ENCODE assay signal across 1 cellular context in genomic region chr16:30534368-30535105, GRCh38.
TF ChIP-seq lines count a peak whose summit lies in the region.

ZNF747 (minus strand) TSS chr16:30534858; CDS start chr16:30534679, 179 bp downstream.

TF ChIP-seq in GM12878, 131 proteins besides CTCF, POLR2A, EP300 and RAD21 (continued from another document):
- peak; percentile 99 for TF ChIP-seq IKZF1 (conservative IDR thresholded peaks at IDR 0.05)
- no peak for TF ChIP-seq NKRF (conservative IDR thresholded peaks at IDR 0.05)
- peak; percentile 76; the same call in 1 of the 2 replicates for TF ChIP-seq CREM (IDR thresholded peaks at IDR 0.05; ENCODE audit: low read depth)
- TF ChIP-seq CBX5 (IDR thresholded peaks at IDR 0.05; ENCODE audit: low read depth), result no peak
- no peak for TF ChIP-seq FOXM1 (IDR thresholded peaks at IDR 0.05; ENCODE audit: low read depth, low read length)
- TF ChIP-seq ZNF384 (IDR thresholded peaks at IDR 0.05; ENCODE audit: borderline replicate concordance, low read depth, low read length), result no peak
- peak; percentile 5; the same call in 1 of the 2 replicates for TF ChIP-seq EED (IDR thresholded peaks at IDR 0.05; ENCODE audit: low read depth)
- TF ChIP-seq TAF1 (IDR thresholded peaks at IDR 0.05; ENCODE audit: borderline replicate concordance, low read depth, low read length), result peak; percentile 73; the same call in 1 of the 2 replicates
- no peak for TF ChIP-seq PBX3 (IDR thresholded peaks at IDR 0.05; ENCODE audit: insufficient replicate concordance, low read depth, low read length)
- TF ChIP-seq NFXL1 (IDR thresholded peaks at IDR 0.05; ENCODE audit: borderline replicate concordance), result no peak
- no peak for TF ChIP-seq JUND (IDR thresholded peaks at IDR 0.05; ENCODE audit: low read depth, low read length)
- TF ChIP-seq MYB (IDR thresholded peaks at IDR 0.05; ENCODE audit: borderline replicate concordance, low read depth, low read length), result no peak
- TF ChIP-seq ELK1 (IDR thresholded peaks at IDR 0.05; ENCODE audit: low read depth, low read length), result no peak; the same call in 1 of the 2 replicates
- no peak for TF ChIP-seq TBL1XR1 (IDR thresholded peaks at IDR 0.05; ENCODE audit: low read depth, low read length)
- TF ChIP-seq E2F4 (IDR thresholded peaks at IDR 0.05; ENCODE audit: low read depth, low read length), result no peak
- TF ChIP-seq MEF2B (IDR thresholded peaks at IDR 0.05; ENCODE audit: partially characterized antibody, poor library complexity, severe bottlenecking), result no peak
- no peak for TF ChIP-seq HDAC2 (IDR thresholded peaks at IDR 0.05)
- peak; percentile 36; the same call in 1 of the 2 replicates for TF ChIP-seq NBN (IDR thresholded peaks at IDR 0.05)
- TF ChIP-seq CREB1 (IDR thresholded peaks at IDR 0.05; ENCODE audit: low read depth), result no peak
- no peak; the same call in 1 of the 2 replicates for TF ChIP-seq RB1 (IDR thresholded peaks at IDR 0.05; ENCODE audit: borderline replicate concordance)
- TF ChIP-seq REST (IDR thresholded peaks at IDR 0.05; ENCODE audit: low read depth, low read length), result no peak
- no peak for TF ChIP-seq CHD4 (IDR thresholded peaks at IDR 0.05)
- no peak for TF ChIP-seq SMC3 (IDR thresholded peaks at IDR 0.05; ENCODE audit: borderline replicate concordance, low read length)
- peak; percentile 21; the same call in 1 of the 2 replicates for TF ChIP-seq TCF7 (IDR thresholded peaks at IDR 0.05; ENCODE audit: borderline replicate concordance)
- no peak for TF ChIP-seq ZNF24 (IDR thresholded peaks at IDR 0.05)
- TF ChIP-seq SUZ12 (IDR thresholded peaks at IDR 0.05; ENCODE audit: unreplicated experiment), result no peak
- TF ChIP-seq MYC (IDR thresholded peaks at IDR 0.05; ENCODE audit: insufficient read depth, insufficient read length, insufficient replicate concordance, low read length, severe bottlenecking), result no peak
- TF ChIP-seq MEF2A (IDR thresholded peaks at IDR 0.05; ENCODE audit: insufficient read depth, low read depth, low read length), result 0 out of 2 replicates have a peak, but pooled peaks have one; percentile 25
- TF ChIP-seq BCLAF1 (IDR thresholded peaks at IDR 0.05), result no peak
- peak; percentile 25; the same call in 1 of the 2 replicates for TF ChIP-seq ATF3 (IDR thresholded peaks at IDR 0.05; ENCODE audit: borderline replicate concordance, extremely low read depth, low read depth, low read length)
- peak; percentile 90 for TF ChIP-seq MXI1 (IDR thresholded peaks at IDR 0.05; ENCODE audit: low read depth, low read length)
- 0 out of 2 replicates have a peak, but pooled peaks have one; percentile 41 for TF ChIP-seq IRF3 (IDR thresholded peaks at IDR 0.05)
- TF ChIP-seq PML (IDR thresholded peaks at IDR 0.05; ENCODE audit: low read length), result no peak
- no peak for TF ChIP-seq NFIC (IDR thresholded peaks at IDR 0.05; ENCODE audit: low read depth, low read length)
- TF ChIP-seq CHD2 (IDR thresholded peaks at IDR 0.05; ENCODE audit: borderline replicate concordance, low read depth, low read length), result peak; percentile 75
- no peak for TF ChIP-seq ZZZ3 (IDR thresholded peaks at IDR 0.05; ENCODE audit: control insufficient read depth, insufficient read length, low read depth)
- TF ChIP-seq BACH1 (IDR thresholded peaks at IDR 0.05; ENCODE audit: borderline replicate concordance), result 0 out of 2 replicates have a peak, but pooled peaks have one; percentile 60
- TF ChIP-seq STAT1 (conservative IDR thresholded peaks at IDR 0.05), result no peak
- peak; percentile 57 for TF ChIP-seq SIN3A (IDR thresholded peaks at IDR 0.05; ENCODE audit: low read depth, low read length)
- no peak for TF ChIP-seq CEBPZ (IDR thresholded peaks at IDR 0.05; ENCODE audit: low read depth, low read length)
- no peak for TF ChIP-seq POLR2AphosphoS2 (IDR thresholded peaks at IDR 0.05; ENCODE audit: low read depth, low read length)
- peak; percentile 97 for TF ChIP-seq NR2C1 (IDR thresholded peaks at IDR 0.05)
- TF ChIP-seq EZH2 (IDR thresholded peaks at IDR 0.05; ENCODE audit: borderline replicate concordance, control insufficient read depth, low read depth, low read length), result no peak
- TF ChIP-seq ETV6 (conservative IDR thresholded peaks at IDR 0.05 in 1 of 2, IDR thresholded peaks at IDR 0.05 in 1 of 2; ENCODE audit: borderline replicate concordance in 1 of 2, low read depth in 1 of 2), result 0 out of 4 replicates have a peak, but pooled peaks of 1 of the 2 experiments have one; percentile 3
- TF ChIP-seq YBX1 (IDR thresholded peaks at IDR 0.05), result no peak
- TF ChIP-seq RFX5 (IDR thresholded peaks at IDR 0.05; ENCODE audit: low read depth, low read length), result no peak
- 0 out of 2 replicates have a peak, but pooled peaks have one; percentile 28 for TF ChIP-seq DPF2 (IDR thresholded peaks at IDR 0.05)
- 0 out of 2 replicates have a peak, but pooled peaks have one; percentile 47 for TF ChIP-seq SREBF1 (IDR thresholded peaks at IDR 0.05; ENCODE audit: low read length)
- TF ChIP-seq MTA3 (IDR thresholded peaks at IDR 0.05; ENCODE audit: borderline replicate concordance, low read length), result no peak
- TF ChIP-seq PAX5 (IDR thresholded peaks at IDR 0.05; ENCODE audit: borderline replicate concordance, low read depth, low read length), result 0 out of 2 replicates have a peak, but pooled peaks have one; percentile 18
